Comparison of ENCODE assay signal across 17 cellular contexts in genomic region chr21:34383138-34383537, GRCh38. TPM values are rescaled to one million over a fixed set of nuclear protein-coding genes. Genes with fewer than 3 reads are reported as not detected.
"Had no signal": no experiment of that assay in that cellular context is flagged by ENCODE, and none has a peak within 500 bp of the region (broad histone marks: within the 10 kb centered on the region; RNA-seq: fewer than 3 reads in every experiment).

No MANE protein-coding gene starts in this region.

RNA-seq across cellular contexts. Expression of gene KCNE2, which starts 19.3 kb away (rescaled TPM):
- total RNA-seq: naive thymus-derived CD8-positive, alpha-beta T cell; natural killer cell treated with Interleukin-12 subunit alpha and Interleukin-12 subunit beta and Interleukin-15 and Interleukin-18, amount 100 ng/mL, for 72 hours; omental fat pad; pancreas; posterior vena cava; prostate gland; pulmonary artery endothelial cell; right atrium auricular region; smooth muscle cell; spleen; suprapubic skin; transverse colon; urinary bladder had no signal
- polyA plus RNA-seq: pancreas had no signal

RNA-seq across cellular contexts. Expression of gene SMIM34, which starts 40.6 kb away (rescaled TPM):
- total RNA-seq: naive thymus-derived CD8-positive, alpha-beta T cell; natural killer cell treated with Interleukin-12 subunit alpha and Interleukin-12 subunit beta and Interleukin-15 and Interleukin-18, amount 100 ng/mL, for 72 hours; neural crest cell; omental fat pad; osteocyte; pancreas; posterior vena cava; prostate gland; pulmonary artery endothelial cell; right atrium auricular region; sciatic nerve; smooth muscle cell; transverse colon; upper lobe of right lung; urinary bladder had no signal
- polyA plus RNA-seq: naive thymus-derived CD8-positive, alpha-beta T cell; pancreas; smooth muscle cell; spleen; urinary bladder had no signal
